In the genomic region with DNA sequence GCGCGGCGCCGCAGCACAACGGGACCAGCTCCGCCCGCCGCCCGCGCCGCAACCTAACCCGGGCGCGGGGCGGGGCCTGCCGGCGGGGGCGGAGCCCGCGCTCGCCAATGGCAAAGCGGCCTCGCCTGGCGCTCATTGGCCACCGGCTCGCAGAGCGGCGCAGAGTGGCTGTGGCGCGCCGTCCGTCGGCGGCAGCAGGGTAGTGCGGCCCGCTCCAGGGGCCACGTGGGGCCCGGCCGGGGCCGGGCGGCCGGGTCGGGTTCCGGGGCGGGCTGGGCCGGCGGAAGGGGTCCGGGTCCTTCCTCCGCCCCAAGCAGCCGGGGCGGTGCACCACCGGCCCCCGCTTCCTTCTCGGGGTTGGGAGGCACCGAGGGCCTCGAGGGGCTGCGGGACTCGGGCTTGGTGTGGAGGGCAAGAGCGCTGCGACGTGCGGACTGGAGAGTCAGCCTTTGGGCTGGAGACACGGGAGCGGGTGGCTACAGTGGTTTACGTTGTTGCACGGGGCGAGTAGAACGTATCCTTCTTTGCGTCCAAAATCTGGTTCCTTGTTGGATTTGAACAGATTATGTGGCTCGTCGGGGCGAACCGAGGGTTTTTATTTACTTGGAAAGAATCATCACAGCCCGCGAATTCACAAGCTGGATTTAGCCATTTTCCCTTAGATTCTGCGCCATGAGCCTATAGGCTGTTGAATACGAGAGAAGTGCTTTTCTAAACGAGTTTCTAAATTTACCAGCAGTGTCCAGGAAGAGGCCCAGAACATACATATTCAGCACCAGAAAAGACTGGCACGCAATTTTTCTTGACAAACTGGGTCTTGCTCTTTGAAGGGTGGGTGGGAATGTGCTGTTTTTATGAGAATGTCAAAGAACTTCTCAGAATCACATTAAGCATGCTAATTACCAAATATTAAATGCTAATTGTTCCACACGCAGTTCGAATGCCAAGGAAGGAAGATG, we compare ENCODE assay signal across 1 cellular context.
TF ChIP-seq lines count a peak whose summit lies in the region.

TSS of gene SRM (minus strand) at position 29 of the 959 bp plus-strand sequence. CDS start 75 bp downstream, outside the sequence.

TF ChIP-seq in K562, 482 proteins besides CTCF, POLR2A, EP300 and RAD21 (continued from another document and continues in another):
- no peak for TF ChIP-seq MGA (IDR thresholded peaks at IDR 0.05)
- peak; percentile 62 to 87 for TF ChIP-seq MNT (conservative IDR thresholded peaks at IDR 0.05)
- TF ChIP-seq ZKSCAN1 (IDR thresholded peaks at IDR 0.05; ENCODE audit: low read depth, low read length), result no peak
- peak; percentile 34; the same call in 1 of the 2 replicates for TF ChIP-seq NR2C2 (CRISPR knock-in tag; IDR thresholded peaks at IDR 0.05)
- TF ChIP-seq NR2C2 (tag; IDR thresholded peaks at IDR 0.05), result peak; percentile 69
- TF ChIP-seq, protein P1, sequence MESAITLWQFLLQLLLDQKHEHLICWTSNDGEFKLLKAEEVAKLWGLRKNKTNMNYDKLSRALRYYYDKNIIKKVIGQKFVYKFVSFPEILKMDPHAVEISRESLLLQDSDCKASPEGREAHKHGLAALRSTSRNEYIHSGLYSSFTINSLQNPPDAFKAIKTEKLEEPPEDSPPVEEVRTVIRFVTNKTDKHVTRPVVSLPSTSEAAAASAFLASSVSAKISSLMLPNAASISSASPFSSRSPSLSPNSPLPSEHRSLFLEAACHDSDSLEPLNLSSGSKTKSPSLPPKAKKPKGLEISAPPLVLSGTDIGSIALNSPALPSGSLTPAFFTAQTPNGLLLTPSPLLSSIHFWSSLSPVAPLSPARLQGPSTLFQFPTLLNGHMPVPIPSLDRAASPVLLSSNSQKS (CRISPR knock-in tag; IDR thresholded peaks at IDR 0.05), result no peak
- TF ChIP-seq SRSF1 (IDR thresholded peaks at IDR 0.05; ENCODE audit: low read depth, low read length), result no peak
- TF ChIP-seq, protein P2, sequence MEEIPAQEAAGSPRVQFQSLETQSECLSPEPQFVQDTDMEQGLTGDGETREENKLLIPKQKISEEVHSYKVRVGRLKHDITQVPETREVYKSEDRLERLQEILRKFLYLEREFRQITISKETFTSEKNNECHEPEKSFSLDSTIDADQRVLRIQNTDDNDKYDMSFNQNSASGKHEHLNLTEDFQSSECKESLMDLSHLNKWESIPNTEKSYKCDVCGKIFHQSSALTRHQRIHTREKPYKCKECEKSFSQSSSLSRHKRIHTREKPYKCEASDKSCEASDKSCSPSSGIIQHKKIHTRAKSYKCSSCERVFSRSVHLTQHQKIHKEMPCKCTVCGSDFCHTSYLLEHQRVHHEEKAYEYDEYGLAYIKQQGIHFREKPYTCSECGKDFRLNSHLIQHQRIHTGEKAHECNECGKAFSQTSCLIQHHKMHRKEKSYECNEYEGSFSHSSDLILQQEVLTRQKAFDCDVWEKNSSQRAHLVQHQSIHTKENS (CRISPR knock-in tag; IDR thresholded peaks at IDR 0.05), result no peak
- TF ChIP-seq HEY1 (CRISPR knock-in tag; IDR thresholded peaks at IDR 0.05; ENCODE audit: borderline replicate concordance), result no peak
- no peak for TF ChIP-seq RERE (CRISPR knock-in tag; IDR thresholded peaks at IDR 0.05; ENCODE audit: borderline replicate concordance)
- TF ChIP-seq, protein P3, sequence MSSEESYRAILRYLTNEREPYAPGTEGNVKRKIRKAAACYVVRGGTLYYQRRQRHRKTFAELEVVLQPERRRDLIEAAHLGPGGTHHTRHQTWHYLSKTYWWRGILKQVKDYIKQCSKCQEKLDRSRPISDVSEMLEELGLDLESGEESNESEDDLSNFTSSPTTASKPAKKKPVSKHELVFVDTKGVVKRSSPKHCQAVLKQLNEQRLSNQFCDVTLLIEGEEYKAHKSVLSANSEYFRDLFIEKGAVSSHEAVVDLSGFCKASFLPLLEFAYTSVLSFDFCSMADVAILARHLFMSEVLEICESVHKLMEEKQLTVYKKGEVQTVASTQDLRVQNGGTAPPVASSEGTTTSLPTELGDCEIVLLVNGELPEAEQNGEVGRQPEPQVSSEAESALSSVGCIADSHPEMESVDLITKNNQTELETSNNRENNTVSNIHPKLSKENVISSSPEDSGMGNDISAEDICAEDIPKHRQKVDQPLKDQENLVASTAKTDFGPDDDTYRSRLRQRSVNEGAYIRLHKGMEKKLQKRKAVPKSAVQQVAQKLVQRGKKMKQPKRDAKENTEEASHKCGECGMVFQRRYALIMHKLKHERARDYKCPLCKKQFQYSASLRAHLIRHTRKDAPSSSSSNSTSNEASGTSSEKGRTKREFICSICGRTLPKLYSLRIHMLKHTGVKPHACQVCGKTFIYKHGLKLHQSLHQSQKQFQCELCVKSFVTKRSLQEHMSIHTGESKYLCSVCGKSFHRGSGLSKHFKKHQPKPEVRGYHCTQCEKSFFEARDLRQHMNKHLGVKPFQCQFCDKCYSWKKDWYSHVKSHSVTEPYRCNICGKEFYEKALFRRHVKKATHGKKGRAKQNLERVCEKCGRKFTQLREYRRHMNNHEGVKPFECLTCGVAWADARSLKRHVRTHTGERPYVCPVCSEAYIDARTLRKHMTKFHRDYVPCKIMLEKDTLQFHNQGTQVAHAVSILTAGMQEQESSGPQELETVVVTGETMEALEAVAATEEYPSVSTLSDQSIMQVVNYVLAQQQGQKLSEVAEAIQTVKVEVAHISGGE (CRISPR knock-in tag; IDR thresholded peaks at IDR 0.05), result peak in 2 of 3 experiments; percentile 82 to 94; a peak in 5 of 6 replicates
- TF ChIP-seq TEAD1 (CRISPR knock-in tag; IDR thresholded peaks at IDR 0.05), result no peak
